Comparison of ENCODE assay signal across 21 cellular contexts in genomic region chr7:157493017-157493416, GRCh38.
DNase-seq lines count a peak whose midpoint lies in the region; ATAC-seq, FAIRE-seq and TF ChIP-seq lines count a peak whose summit lies in the region.
"Had no signal": no experiment of that assay in that cellular context is flagged by ENCODE, and none has a peak within 500 bp of the region (broad histone marks: within the 10 kb centered on the region; RNA-seq: fewer than 3 reads in every experiment).

No MANE protein-coding gene starts in this region.

- H3K9me3 ChIP-seq in HEK293 (ENCODE audit: control insufficient read depth, insufficient read depth, low read depth, low read length): no peaks in the 10 kb centered on the region
- peaks cover 6% of the 10 kb centered on the region; the same call in 1 of the 2 replicates for H3K9me3 ChIP-seq in HepG2 (ENCODE audit: low read length)
- H3K9me3 ChIP-seq in tibial nerve: peaks cover 0 to 23% (median 0%) of the 10 kb centered on the region in 4 donors
- H3K9me3 ChIP-seq: right lobe of liver had no signal

- TF ChIP-seq CTCF in HEK293 (tag by site-specific recombination; IDR thresholded peaks at IDR 0.05): no peak
- TF ChIP-seq CTCF in HepG2 (CRISPR knock-in tag; IDR thresholded peaks at IDR 0.05): no peak
- no peak for TF ChIP-seq CTCF in tibial nerve (IDR thresholded peaks at IDR 0.05)

- no peak for TF ChIP-seq EP300 in HepG2 (IDR thresholded peaks at IDR 0.05; ENCODE audit: low read depth in 2 of 2, low read length in 2 of 2)
- no peak for TF ChIP-seq EP300 in HepG2 (CRISPR knock-in tag; IDR thresholded peaks at IDR 0.05; ENCODE audit: borderline replicate concordance)
- no peak for TF ChIP-seq EP300 in tibial nerve (IDR thresholded peaks at IDR 0.05)

- peaks cover 56% of the 10 kb centered on the region for H3K4me1 Mint-ChIP-seq in activated CD4-positive, alpha-beta memory T cell treated with anti-CD3 and anti-CD28 coated beads, Interleukin-2, amount 10 ng/mL, durations not matched to agents 7 days and 5 days
- peaks cover 50% of the 10 kb centered on the region for H3K4me1 Mint-ChIP-seq in activated CD4-positive, alpha-beta memory T cell treated with anti-CD3 and anti-CD28 coated beads for 36 hours (ENCODE audit: low read depth)
- H3K4me1 Mint-ChIP-seq: GM23338 had no signal

- FAIRE-seq in HepG2 (lab: Jason Lieb, UNC): no peak
- FAIRE-seq: D721Med, islet of Langerhans had no signal

- intact Hi-C loops in activated CD4-positive, alpha-beta memory T cell treated with anti-CD3 and anti-CD28 coated beads for 36 hours (cut with micrococcal nuclease): loop anchor here (5.0 kb wide), 3 partner anchors 119 to 334 kb away; no protein-coding TSS in a partner anchor
- intact Hi-C loops in HepG2 (cut with micrococcal nuclease; ENCODE audit: unreplicated experiment): no loop called here

- no peak for ATAC-seq in HepG2
- no peak for ATAC-seq in HG02885 (IDR thresholded peaks at IDR 0.05; ENCODE audit: poor library complexity, unreplicated experiment)
- ATAC-seq: foreskin keratinocyte; GM23338; Panc1; right lobe of liver; SK-N-SH treated with all-trans-retinoic acid at 6 μM for 48 hours; stimulated activated naive CD8-positive, alpha-beta T cell treated with anti-CD3 and anti-CD28 coated beads, Interleukin-15, Interleukin-2, amounts not matched to agents 100 U/mL and 50 U/mL, for 24 hours had no signal

- peaks cover 31% of the 10 kb centered on the region for H3K27me3 Mint-ChIP-seq in activated CD4-positive, alpha-beta memory T cell treated with anti-CD3 and anti-CD28 coated beads, Interleukin-2, amount 10 ng/mL, durations not matched to agents 7 days and 5 days
- H3K27me3 Mint-ChIP-seq in activated CD4-positive, alpha-beta memory T cell treated with anti-CD3 and anti-CD28 coated beads for 36 hours: peaks cover 20% of the 10 kb centered on the region

- POLR2A ChIA-PET in activated CD4-positive, alpha-beta memory T cell treated with anti-CD3 and anti-CD28 coated beads, Interleukin-2, amount 10 ng/mL, durations not matched to agents 7 days and 5 days (lab: Charles Lee): no interaction called here
- POLR2A ChIA-PET in activated CD4-positive, alpha-beta memory T cell treated with anti-CD3 and anti-CD28 coated beads for 36 hours (lab: Charles Lee): interaction anchor here (1.1 kb wide), 1 partner anchor 83 kb away, joined by 3 read pairs; no protein-coding TSS in a partner anchor
- POLR2A ChIA-PET in HEK293 (lab: Yijun Ruan, JAX): no interaction called here
- POLR2A ChIA-PET in HepG2 (lab: Yijun Ruan, JAX): no interaction called here

- H2AFZ ChIP-seq in HepG2 (ENCODE audit: low read length): no peak overlapping the region
- H2AFZ ChIP-seq: GM23338 had no signal

- no peak for TF ChIP-seq RAD21 in HepG2 (CRISPR knock-in tag; IDR thresholded peaks at IDR 0.05)

- H3K4me2 ChIP-seq in HepG2 (ENCODE audit: low read depth, low read length): no peak overlapping the region
- H3K4me2 ChIP-seq: GM23338 had no signal

- H3K4me1 ChIP-seq in HEK293 (ENCODE audit: control insufficient read depth, insufficient read depth, low read length): no peaks in the 10 kb centered on the region
- no peaks in the 10 kb centered on the region for H3K4me1 ChIP-seq in HepG2 (ENCODE audit: insufficient read depth, low read length)
- H3K4me1 ChIP-seq in tibial nerve: no peaks in the 10 kb centered on the region
- H3K4me1 ChIP-seq: foreskin keratinocyte, right lobe of liver had no signal

- in situ Hi-C loops in HepG2 (cut with HindIII; ENCODE audit: extremely low pct_ligation_motif_present, low pct_unique_long_range_greater_than_20kb): no loop called here

- H3K79me2 ChIP-seq in HepG2 (ENCODE audit: insufficient read depth, low read length): no peaks in the 10 kb centered on the region

- H3K9ac ChIP-seq in HepG2 (ENCODE audit: insufficient read depth, low read depth, low read length): no peak overlapping the region
- H3K9ac ChIP-seq: BLaER1 treated with 17β-estradiol and CSF1 and Interleukin-3, amounts not matched to agents 10 nM and 100 nM had no signal

- no peak overlapping the region for H3K27ac Mint-ChIP-seq in activated CD4-positive, alpha-beta memory T cell treated with anti-CD3 and anti-CD28 coated beads, Interleukin-2, amount 10 ng/mL, durations not matched to agents 7 days and 5 days
- H3K27ac Mint-ChIP-seq in activated CD4-positive, alpha-beta memory T cell treated with anti-CD3 and anti-CD28 coated beads for 36 hours: no peak overlapping the region
- H3K27ac Mint-ChIP-seq: activated T-helper 1 cell treated with anti-CD3 and anti-CD28 coated beads, Interleukin-12 subunit alpha, Interleukin-12 subunit beta, Interleukin-2, Interleukin-4 antibody, amounts not matched to agents 30 ng/mL and 10 ng/mL and 1 ng/mL, durations not matched to agents 14 hours and 24 hours and 36 hours; GM23338 had no signal

- H3K4me3 ChIP-seq in HEK293 (ENCODE audit: low read depth, low read length): no peak overlapping the region
- no peak overlapping the region for H3K4me3 ChIP-seq in HepG2 (replicated peaks in 1 of 3; ENCODE audit: insufficient read depth in 1 of 3, low read depth in 2 of 3, low read length in 3 of 3)
- no peak overlapping the region for H3K4me3 ChIP-seq in tibial nerve
- H3K4me3 ChIP-seq: BLaER1 treated with 17β-estradiol and CSF1 and Interleukin-3, amounts not matched to agents 10 nM and 100 nM; GM23338; right lobe of liver had no signal

- H3K36me3 Mint-ChIP-seq in activated CD4-positive, alpha-beta memory T cell treated with anti-CD3 and anti-CD28 coated beads, Interleukin-2, amount 10 ng/mL, durations not matched to agents 7 days and 5 days (ENCODE audit: low read depth): peaks cover 28% of the 10 kb centered on the region
- H3K36me3 Mint-ChIP-seq in activated CD4-positive, alpha-beta memory T cell treated with anti-CD3 and anti-CD28 coated beads for 36 hours: peaks cover 2% of the 10 kb centered on the region

- WGBS in HepG2 (ENCODE audit: low lambda C conversion rate): 8% methylated on average over 2 of the region's 5 CpGs
- WGBS in tibial nerve, 2 donors: 47 to 51% methylated on average over 5 of the region's 5 CpGs

- TF ChIP-seq POLR2A in HepG2 (IDR thresholded peaks at IDR 0.05; ENCODE audit: insufficient read depth in 1 of 2, low read depth in 2 of 2, low read length in 2 of 2) (no peak), tibial nerve (IDR thresholded peaks at IDR 0.05) (no peak)

- DNase-seq in activated CD4-positive, alpha-beta memory T cell treated with anti-CD3 and anti-CD28 coated beads, Interleukin-2, amount 10 ng/mL, durations not matched to agents 7 days and 5 days: peak; percentile 20
- no peak for DNase-seq in activated CD4-positive, alpha-beta memory T cell treated with anti-CD3 and anti-CD28 coated beads for 36 hours
- peak; percentile 53 for DNase-seq in activated CD8-positive, alpha-beta memory T cell treated with anti-CD3 and anti-CD28 coated beads, Interleukin-2, amount 50 U/mL, for 48 hours
- DNase-seq in HepG2 (ENCODE audit: low spot score): no peak
- DNase-seq in GDM1 (lab: John Stamatoyannopoulos, UW): no peak
- no peak for DNase-seq in tibial nerve (ENCODE audit: low spot score in 2 of 2)
- DNase-seq: activated CD4-positive, alpha-beta T cell treated with anti-CD3 and anti-CD28 coated beads, Interleukin-2, amount 50 U/mL, for 1 hour; foreskin keratinocyte; hippocampal formation; stimulated activated naive CD8-positive, alpha-beta T cell treated with anti-CD3 and anti-CD28 coated beads, Interleukin-15, Interleukin-2, amounts not matched to agents 100 U/mL and 50 U/mL, for 24 hours; T1000 had no signal

- H3K27me3 ChIP-seq in HepG2 (ENCODE audit: control insufficient read depth in 1 of 2, insufficient read depth in 2 of 2, low read length in 2 of 2): peaks cover 2 to 39% of the 10 kb centered on the region in 2 experiments; a peak in 4 of 5 replicates
- H3K27me3 ChIP-seq in tibial nerve: no peaks in the 10 kb centered on the region
- H3K27me3 ChIP-seq: foreskin keratinocyte, right lobe of liver had no signal

- H3K36me3 ChIP-seq in HEK293 (ENCODE audit: control insufficient read depth in 2 of 2, insufficient read depth in 1 of 2, low read length in 2 of 2) (no peaks in the 10 kb centered on the region), HepG2 (replicated peaks in 1 of 2; ENCODE audit: control insufficient read depth in 1 of 2, insufficient read depth in 2 of 2, low read length in 2 of 2) (no peaks in the 10 kb centered on the region), tibial nerve (no peaks in the 10 kb centered on the region)
- H3K36me3 ChIP-seq: BLaER1 treated with 17β-estradiol and CSF1 and Interleukin-3, amounts not matched to agents 10 nM and 100 nM; right lobe of liver had no signal

- no peaks in the 10 kb centered on the region for H4K20me1 ChIP-seq in HepG2 (ENCODE audit: insufficient read depth, low read length)

- H3K27ac ChIP-seq in HEK293 (ENCODE audit: extremely low read depth, low read depth, low read length) (no peak overlapping the region), HepG2 (ENCODE audit: extremely low read length, insufficient read depth, low read length) (no peak overlapping the region), tibial nerve (no peak overlapping the region)
- H3K27ac ChIP-seq: BLaER1 treated with 17β-estradiol and CSF1 and Interleukin-3, amounts not matched to agents 10 nM and 100 nM; foreskin keratinocyte; right lobe of liver had no signal

- H3K9me3 Mint-ChIP-seq in activated CD4-positive, alpha-beta memory T cell treated with anti-CD3 and anti-CD28 coated beads, Interleukin-2, amount 10 ng/mL, durations not matched to agents 7 days and 5 days: peaks cover 20% of the 10 kb centered on the region
- H3K9me3 Mint-ChIP-seq in activated CD4-positive, alpha-beta memory T cell treated with anti-CD3 and anti-CD28 coated beads for 36 hours: peaks cover 10% of the 10 kb centered on the region

- BruUV-seq in HepG2 (replicated peaks; lab: Mats Ljungman, UMichigan): no TSS peak

- CTCF ChIA-PET in activated CD4-positive, alpha-beta memory T cell treated with anti-CD3 and anti-CD28 coated beads, Interleukin-2, amount 10 ng/mL, durations not matched to agents 7 days and 5 days (lab: Charles Lee): no interaction called here
- CTCF ChIA-PET in activated CD4-positive, alpha-beta memory T cell treated with anti-CD3 and anti-CD28 coated beads for 36 hours (lab: Charles Lee): no interaction called here
- CTCF ChIA-PET in HEK293 (lab: Yijun Ruan, JAX) (interaction anchor here (0.7 to 0.9 kb wide), 2 partner anchors 18 to 22 kb away, joined by 3 read pairs; no protein-coding TSS in a partner anchor), HepG2 (lab: Yijun Ruan, JAX; ENCODE audit: low intra/inter-chr PET ratio, low total read pairs) (no interaction called here)

- H3K4me3 Mint-ChIP-seq in activated CD4-positive, alpha-beta memory T cell treated with anti-CD3 and anti-CD28 coated beads, Interleukin-2, amount 10 ng/mL, durations not matched to agents 7 days and 5 days: no peak overlapping the region
- H3K4me3 Mint-ChIP-seq in activated CD4-positive, alpha-beta memory T cell treated with anti-CD3 and anti-CD28 coated beads for 36 hours: no peak overlapping the region
- H3K4me3 Mint-ChIP-seq: GM23338 had no signal

TF ChIP-seq in HEK293, 187 proteins besides CTCF, POLR2A, EP300 and RAD21 (continues in another document):
- no peak for TF ChIP-seq ZNF561 (tag by site-specific recombination; IDR thresholded peaks at IDR 0.05; ENCODE audit: borderline replicate concordance)

TF ChIP-seq in HepG2, 621 proteins besides CTCF, POLR2A, EP300 and RAD21 (continues in another document):
- TF ChIP-seq SRSF4 (IDR thresholded peaks at IDR 0.05; ENCODE audit: low read depth, low read length, poor library complexity, severe bottlenecking): no peak

Comparison
In these comparisons a context has a peak if more than half of its experiments do, and no peak if none do; other contexts are left out.
1. DNase-seq: peak in activated CD4-positive, alpha-beta memory T cell treated with anti-CD3 and anti-CD28 coated beads, Interleukin-2, amount 10 ng/mL, durations not matched to agents 7 days and 5 days (single experiment) and activated CD8-positive, alpha-beta memory T cell treated with anti-CD3 and anti-CD28 coated beads, Interleukin-2, amount 50 U/mL, for 48 hours (single experiment); none in activated CD4-positive, alpha-beta memory T cell treated with anti-CD3 and anti-CD28 coated beads for 36 hours (single experiment), HepG2 (single experiment), GDM1 (single experiment) and tibial nerve (0 of 2).